Comparison of ENCODE assay signal across 9 cellular contexts in the genomic region with DNA sequence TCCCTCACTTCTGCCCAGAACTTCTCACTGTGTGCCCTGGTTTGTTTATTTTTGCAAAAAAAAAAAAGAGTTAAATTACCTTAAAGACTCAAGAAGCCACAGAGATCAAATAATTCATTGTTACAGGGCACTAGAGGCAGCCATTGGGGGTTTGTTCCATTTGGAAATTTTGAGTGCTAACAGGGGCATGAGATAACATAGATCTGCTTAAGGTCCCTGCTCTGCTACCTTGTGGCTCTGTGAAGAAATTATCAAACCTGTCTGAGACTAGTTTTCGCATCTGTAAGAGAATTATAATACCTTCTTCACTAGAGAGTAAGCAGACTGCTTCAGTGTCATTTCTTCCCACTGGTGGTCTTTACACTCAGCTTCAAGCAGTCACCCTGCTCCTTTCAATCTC. TPM values are rescaled to one million over a fixed set of nuclear protein-coding genes. Genes with fewer than 3 reads are reported as not detected.
DNase-seq lines count a peak whose midpoint lies in the region; ATAC-seq and TF ChIP-seq lines count a peak whose summit lies in the region.
"Had no signal": no experiment of that assay in that cellular context is flagged by ENCODE, and none has a peak within 500 bp of the region (broad histone marks: within the 10 kb centered on the region; RNA-seq: fewer than 3 reads in every experiment).

No MANE protein-coding gene starts in this region.

- no peaks in the 10 kb centered on the region for H3K9me3 Mint-ChIP-seq in activated CD4-positive, alpha-beta memory T cell treated with anti-CD3 and anti-CD28 coated beads, Interleukin-2, amount 10 ng/mL, durations not matched to agents 7 days and 5 days

- no peak overlapping the region for H3K4me3 Mint-ChIP-seq in activated CD4-positive, alpha-beta memory T cell treated with anti-CD3 and anti-CD28 coated beads, Interleukin-2, amount 10 ng/mL, durations not matched to agents 7 days and 5 days

- peaks cover 44% of the 10 kb centered on the region for H3K4me1 ChIP-seq in adipocyte (ENCODE audit: control insufficient read depth, insufficient read depth, low read length)
- peaks cover 0 to 43% of the 10 kb centered on the region in 2 donors for H3K4me1 ChIP-seq in left lung

- peak overlapping the region; percentile 44 for H3K4me3 ChIP-seq in HFF-Myc (replicated peaks; ENCODE audit: low read depth, low read length)
- H3K4me3 ChIP-seq in adipocyte (ENCODE audit: low read length): peak overlapping the region; percentile 88
- peak overlapping the region; percentile 32 to 52 for H3K4me3 ChIP-seq in left lung
- no peak overlapping the region for H3K4me3 ChIP-seq in H7 (ENCODE audit: insufficient read depth, low read depth, low read length)

- H3K9ac ChIP-seq in adipocyte (ENCODE audit: low read length): peak overlapping the region; percentile 92

- POLR2A ChIA-PET in activated CD4-positive, alpha-beta memory T cell treated with anti-CD3 and anti-CD28 coated beads, Interleukin-2, amount 10 ng/mL, durations not matched to agents 7 days and 5 days (lab: Charles Lee): no interaction called here

- peaks cover 13% of the 10 kb centered on the region for H3K36me3 ChIP-seq in adipocyte (ENCODE audit: control insufficient read depth, insufficient read depth, low read length, severe bottlenecking)
- peaks cover 0 to 16% of the 10 kb centered on the region in 2 donors for H3K36me3 ChIP-seq in left lung
- no peaks in the 10 kb centered on the region for H3K36me3 ChIP-seq in H7 (replicated peaks; ENCODE audit: control insufficient read depth, insufficient read depth, low read length)

- TF ChIP-seq CTCF in HFF-Myc (IDR thresholded peaks at IDR 0.05; ENCODE audit: low read depth, low read length, missing control alignments) (no peak), left lung (IDR thresholded peaks at IDR 0.05) (no peak)

- CTCF ChIA-PET in activated CD4-positive, alpha-beta memory T cell treated with anti-CD3 and anti-CD28 coated beads, Interleukin-2, amount 10 ng/mL, durations not matched to agents 7 days and 5 days (lab: Charles Lee): no interaction called here

- peak overlapping the region; percentile 69 to 96 for H3K27ac ChIP-seq in left lung
- H3K27ac ChIP-seq in substantia nigra (ENCODE audit: low read depth, low read length, poor library complexity, severe bottlenecking): peak overlapping the region; percentile 36

- H3K27me3 Mint-ChIP-seq in activated CD4-positive, alpha-beta memory T cell treated with anti-CD3 and anti-CD28 coated beads, Interleukin-2, amount 10 ng/mL, durations not matched to agents 7 days and 5 days: peaks cover 13% of the 10 kb centered on the region

- H3K36me3 Mint-ChIP-seq in activated CD4-positive, alpha-beta memory T cell treated with anti-CD3 and anti-CD28 coated beads, Interleukin-2, amount 10 ng/mL, durations not matched to agents 7 days and 5 days (ENCODE audit: low read depth): no peaks in the 10 kb centered on the region

- DNase-seq in HFF-Myc (ENCODE audit: extremely low read depth, low read depth) (no peak), adipocyte (ENCODE audit: low read depth) (no peak), left lung (no peak), substantia nigra (lab: John Stamatoyannopoulos, UW) (no peak), H7 (no peak), DMS53 (lab: John Stamatoyannopoulos, UW) (no peak), GM19240 (ENCODE audit: insufficient read length, low spot score) (no peak)
- no peak for DNase-seq in activated CD4-positive, alpha-beta memory T cell treated with anti-CD3 and anti-CD28 coated beads, Interleukin-2, amount 10 ng/mL, durations not matched to agents 7 days and 5 days

- no peak overlapping the region for H3K27ac Mint-ChIP-seq in activated CD4-positive, alpha-beta memory T cell treated with anti-CD3 and anti-CD28 coated beads, Interleukin-2, amount 10 ng/mL, durations not matched to agents 7 days and 5 days

- H3K27me3 ChIP-seq in adipocyte (replicated peaks; ENCODE audit: control insufficient read depth, insufficient read depth, low read length) (no peaks in the 10 kb centered on the region), left lung (no peaks in the 10 kb centered on the region), H7 (ENCODE audit: control insufficient read depth, insufficient read depth, low read length) (no peaks in the 10 kb centered on the region)

- H3K9me3 ChIP-seq in adipocyte (ENCODE audit: control insufficient read depth, low read length) (no peaks in the 10 kb centered on the region), left lung (no peaks in the 10 kb centered on the region)

- ATAC-seq in left lung: peak; percentile 7

- peaks cover 4% of the 10 kb centered on the region for H3K4me1 Mint-ChIP-seq in activated CD4-positive, alpha-beta memory T cell treated with anti-CD3 and anti-CD28 coated beads, Interleukin-2, amount 10 ng/mL, durations not matched to agents 7 days and 5 days

- intact Hi-C loops in left lung (cut with DNase I): no loop called here

RNA-seq across cellular contexts. Expression of gene TLR4, which starts 0.4 kb away (rescaled TPM):
- total RNA-seq in left lung: 10 to 100 TPM; 24.8 to 62.1 TPM
- 0.07 TPM in 1 of 2 replicates, not detected in the other for total RNA-seq in H7 (2014; rRNA removed; shearing (Covaris generic))
- total RNA-seq in activated CD4-positive, alpha-beta memory T cell treated with anti-CD3 and anti-CD28 coated beads, Interleukin-2, amount 10 ng/mL, durations not matched to agents 7 days and 5 days: under 1 TPM; 0.05 to 0.20 TPM
- total RNA-seq: activated CD8-positive, alpha-beta memory T cell treated with anti-CD3 and anti-CD28 coated beads for 36 hours had no signal

Comparison
In these comparisons a context has a peak if more than half of its experiments do, and no peak if none do; other contexts are left out.
1. RNA of gene TLR4, which starts 0.4 kb away (total RNA-seq): 24.8 to 62.1 TPM in left lung; 0.05 to 0.20 TPM in activated CD4-positive, alpha-beta memory T cell treated with anti-CD3 and anti-CD28 coated beads, Interleukin-2, amount 10 ng/mL, durations not matched to agents 7 days and 5 days and 0.07 TPM in H7; every median in the first group is over 10 times any median in the second.